ENCODE assay signal across 8 cellular contexts in genomic region chr3:196694202-196694638, GRCh38. TPM values are rescaled to one million over a fixed set of nuclear protein-coding genes. Genes with fewer than 3 reads are reported as not detected.
A peak's percentile ranks its signal among the peaks of the same experiment; 100 is the strongest.
DNase-seq lines count a peak whose midpoint lies in the region; ATAC-seq, FAIRE-seq and TF ChIP-seq lines count a peak whose summit lies in the region.

No MANE protein-coding gene starts in this region.

- in situ Hi-C loops in mammary epithelial cell (cut with MboI; ENCODE audit: low sequenced_read_pairs in 2 of 2) (no loop called here), GM12878 (cut with MboI) (no loop called here)

- intact Hi-C loops in MCF 10A (cut with micrococcal nuclease) (no loop called here), mammary epithelial cell (cut with micrococcal nuclease) (no loop called here), GM12878 (cut with micrococcal nuclease; ENCODE audit: unreplicated experiment) (no loop called here)

- no peak overlapping the region for H3K4me3 Mint-ChIP-seq in MCF 10A (ENCODE audit: unreplicated experiment)

- BruUV-seq in MCF 10A (replicated peaks; lab: Mats Ljungman, UMichigan) (no TSS peak), mammary epithelial cell (replicated peaks; lab: Mats Ljungman, UMichigan) (no TSS peak), GM12878 (replicated peaks; lab: Mats Ljungman, UMichigan) (no TSS peak)

- no peak overlapping the region for H3K9ac ChIP-seq in mammary epithelial cell (ENCODE audit: insufficient read depth, low read length)
- no peak overlapping the region for H3K9ac ChIP-seq in GM12878 (ENCODE audit: control insufficient read depth, insufficient read depth, low read length)

- no peak overlapping the region for H3K27ac Mint-ChIP-seq in MCF 10A (ENCODE audit: low read depth, unreplicated experiment)

- peaks cover 5% of the 10 kb centered on the region for H3K36me3 Mint-ChIP-seq in MCF 10A (ENCODE audit: insufficient read depth, unreplicated experiment)

- DNase-seq in MCF 10A (ENCODE audit: unreplicated experiment) (peak; percentile 9), mammary epithelial cell (no peak), NCI-H226 (peak; percentile 8), GM12878 (ENCODE audit: low read depth, low spot score) (no peak)
- peak; percentile 12 for DNase-seq in stimulated activated CD4-positive, alpha-beta T cell treated with anti-CD3 and anti-CD28 coated beads, Interleukin-4, amount 100 ng/mL, for 24 hours
- no peak for DNase-seq in activated CD4-positive, CD25-positive, alpha-beta regulatory T cell (lab: John Stamatoyannopoulos, UW)

- no peaks in the 10 kb centered on the region for H3K9me3 Mint-ChIP-seq in MCF 10A (ENCODE audit: unreplicated experiment)

- CTCF ChIA-PET in MCF 10A (lab: Yijun Ruan, JAX): interaction anchor here (0.5 to 1.6 kb wide), 5 partner anchors 9 to 147 kb away, joined by 3 to 6 read pairs (median 4); no protein-coding TSS in a partner anchor
- CTCF ChIA-PET in mammary epithelial cell (lab: Charles Lee; ENCODE audit: low non-redundant PET): no interaction called here
- CTCF ChIA-PET in GM12878 (lab: Yijun Ruan, JAX): interaction anchor here (1.0 to 1.6 kb wide), 4 partner anchors 9 to 86 kb away, joined by 3 to 7 read pairs (median 5); no protein-coding TSS in a partner anchor

- no peak for FAIRE-seq in GM12878 (lab: Jason Lieb, UNC)

- H3K4me3 ChIP-seq in mammary epithelial cell (replicated peaks in 1 of 3; ENCODE audit: insufficient read depth in 1 of 3, low read depth in 2 of 3, low read length in 3 of 3) (no peak overlapping the region), GM12878 (no peak overlapping the region)

- TF ChIP-seq POLR2A in GM12878 (IDR thresholded peaks at IDR 0.05; ENCODE audit: low read depth, low read length): no peak

- H3K4me1 ChIP-seq in mammary epithelial cell (ENCODE audit: insufficient read depth, low read length) (no peaks in the 10 kb centered on the region), GM12878 (ENCODE audit: control insufficient read depth, insufficient read depth, low read length) (no peaks in the 10 kb centered on the region)

- POLR2A ChIA-PET in MCF 10A (lab: Yijun Ruan, JAX) (no interaction called here), GM12878 (lab: Charles Lee) (interaction anchor here (0.5 kb wide), 1 partner anchor 70 kb away, joined by 4 read pairs; no protein-coding TSS in a partner anchor)

- dilution Hi-C loops in mammary epithelial cell (cut with HindIII; ENCODE audit: low sequenced_read_pairs): no loop called here

- no peak for TF ChIP-seq CTCF in MCF 10A (IDR thresholded peaks at IDR 0.05; ENCODE audit: unreplicated experiment)
- no peak for TF ChIP-seq CTCF in mammary epithelial cell (conservative IDR thresholded peaks at IDR 0.05 in 1 of 2, IDR thresholded peaks at IDR 0.05 in 1 of 2; ENCODE audit: extremely low read depth in 1 of 2, insufficient read depth in 1 of 2, low read depth in 1 of 2, low read length in 2 of 2)
- peak in 1 of 3 experiments; percentile 13; a peak in 1 of 6 replicates for TF ChIP-seq CTCF in GM12878 (IDR thresholded peaks at IDR 0.05 in 2 of 3, conservative IDR thresholded peaks at IDR 0.05 in 1 of 3; ENCODE audit: control insufficient read depth in 2 of 3, extremely low read depth in 1 of 3, insufficient read depth in 1 of 3, low read depth in 3 of 3, low read length in 3 of 3)

- H3K4me2 ChIP-seq in mammary epithelial cell (ENCODE audit: insufficient read depth, low read depth, low read length) (no peak overlapping the region), GM12878 (ENCODE audit: control insufficient read depth, insufficient read depth) (no peak overlapping the region)

- H2AFZ ChIP-seq in mammary epithelial cell (ENCODE audit: low read depth, low read length): no peak overlapping the region
- H2AFZ ChIP-seq in GM12878 (ENCODE audit: control insufficient read depth, low read depth, low read length): no peak overlapping the region

- H3K36me3 ChIP-seq in mammary epithelial cell (ENCODE audit: insufficient read depth, low read length) (no peaks in the 10 kb centered on the region), GM12878 (ENCODE audit: control insufficient read depth in 2 of 2, insufficient read depth in 2 of 2, low read length in 1 of 2) (no peaks in the 10 kb centered on the region)

- H3K27me3 ChIP-seq in mammary epithelial cell (ENCODE audit: insufficient read depth, low read length): no peaks in the 10 kb centered on the region
- H3K27me3 ChIP-seq in GM12878 (replicated peaks in 1 of 2; ENCODE audit: control insufficient read depth in 2 of 2, insufficient read depth in 2 of 2, low read length in 1 of 2): no peaks in the 10 kb centered on the region

- SMC1A ChIA-PET in GM12878 (lab: Charles Lee; ENCODE audit: uncharacterized antibody, unreplicated experiment): no interaction called here

- TF ChIP-seq RAD21 in GM12878 (IDR thresholded peaks at IDR 0.05; ENCODE audit: insufficient read depth, low read depth, low read length): peak; percentile 21; the same call in 1 of the 2 replicates

- H3K9me3 ChIP-seq in mammary epithelial cell (replicated peaks; ENCODE audit: insufficient read depth, low read length) (no peaks in the 10 kb centered on the region), GM12878 (replicated peaks; ENCODE audit: control insufficient read depth, insufficient read depth, low read length) (no peaks in the 10 kb centered on the region)

- RAD21 ChIA-PET in GM12878 (lab: Charles Lee; ENCODE audit: unreplicated experiment): no interaction called here

- H3K27ac ChIP-seq in mammary epithelial cell (ENCODE audit: insufficient read depth, low read depth, low read length) (no peak overlapping the region), GM12878 (ENCODE audit: control insufficient read depth, insufficient read depth) (no peak overlapping the region)

- no peaks in the 10 kb centered on the region for H3K79me2 ChIP-seq in mammary epithelial cell (ENCODE audit: insufficient read depth, low read length)
- H3K79me2 ChIP-seq in GM12878 (ENCODE audit: control insufficient read depth, insufficient read depth, low read length): no peaks in the 10 kb centered on the region

- H4K20me1 ChIP-seq in mammary epithelial cell (ENCODE audit: insufficient read depth, low read length) (no peaks in the 10 kb centered on the region), GM12878 (ENCODE audit: control insufficient read depth, insufficient read depth) (no peaks in the 10 kb centered on the region)

- H3K27me3 Mint-ChIP-seq in MCF 10A (ENCODE audit: insufficient read depth, unreplicated experiment): no peaks in the 10 kb centered on the region

- 8% methylated on average over 1 of the region's 1 CpG for WGBS in mammary epithelial cell (ENCODE audit: low coverage, missing lambda C conversion rate)
- 53% methylated on average over 1 of the region's 1 CpG for WGBS in GM12878 (ENCODE audit: insufficient coverage, insufficient replicate concordance, low lambda C conversion rate, missing lambda C conversion rate)

- TF ChIP-seq EP300 in GM12878 (IDR thresholded peaks at IDR 0.05; ENCODE audit: borderline replicate concordance in 1 of 2, control insufficient read depth in 1 of 2, low read depth in 2 of 2, low read length in 2 of 2): no peak

- H3K4me1 Mint-ChIP-seq in MCF 10A (ENCODE audit: insufficient read depth, unreplicated experiment): no peaks in the 10 kb centered on the region

- ATAC-seq in GM12878: peak; percentile 33
- no peak for ATAC-seq in HG02571 (IDR thresholded peaks at IDR 0.05; ENCODE audit: unreplicated experiment)
- ATAC-seq in GM18873 (IDR thresholded peaks at IDR 0.05; ENCODE audit: low FRiP score, unreplicated experiment): no peak

RNA-seq across cellular contexts. Expression of gene CEP19, which starts 17.8 kb away (rescaled TPM):
- 1.8 and 3.2 TPM in 2 replicates for total RNA-seq in MCF 10A (2022)
- 1 to 10 TPM; 1.7 to 2.0 TPM for total RNA-seq in mammary epithelial cell
- 1.5 TPM for polyA plus RNA-seq in mammary epithelial cell
- not detected for polyA minus RNA-seq in mammary epithelial cell
- 0.22 and 0.23 TPM in 2 replicates for total RNA-seq in GM12878 (2013; cell fraction: nucleolus; rRNA removed)
- 2.0 and 2.5 TPM in 2 replicates for total RNA-seq in GM12878 (2014; rRNA removed)
- total RNA-seq in GM12878 (2014; rRNA removed; fragmentation: Illumina TruSeq; extraction: Trizol): 2.7 and 2.9 TPM in 2 replicates
- total RNA-seq in GM12878 (2021): 1.6 and 1.9 TPM in 2 replicates
- 0.76 TPM for polyA plus RNA-seq in GM12878 (2011; ENCODE audit: low read depth)
- 1.9 and 2.8 TPM in 2 replicates for polyA plus RNA-seq in GM12878 (2011; rRNA removed)
- 0.76 and 0.95 TPM in 2 replicates for polyA plus RNA-seq in GM12878 (2011; cell fraction: cytosol; rRNA removed)
- polyA plus RNA-seq in GM12878 (2011; cell fraction: nucleus; rRNA removed): 0.23 and 0.24 TPM in 2 replicates
- 1.2 and 2.3 TPM in 2 replicates for polyA plus RNA-seq in GM12878 (2012)
- polyA plus RNA-seq in GM12878 (2014; fragmentation: Illumina TruSeq; extraction: Trizol): 3.1 and 4.5 TPM in 2 replicates
- 1 to 10 TPM; 2.4 to 2.8 TPM for polyA plus RNA-seq in GM12878 (2014; fragmentation: Nextera tagmentation; extraction: Ambion mirVana)
- 2.2 and 2.6 TPM in 2 replicates for polyA plus RNA-seq in GM12878 (2014; rRNA removed)
- polyA plus RNA-seq in GM12878 (2016; fragmentation: Nextera tagmentation; extraction: Ambion mirVana): 1 to 10 TPM; 5.6 to 5.9 TPM
- polyA minus RNA-seq in GM12878 (2011; rRNA and poly(A)+ RNA removed): 0.41 and 0.73 TPM in 2 replicates
- polyA minus RNA-seq in GM12878 (2011; cell fraction: cytosol; rRNA and poly(A)+ RNA removed): not detected in 2 replicates
- 0.60 TPM in 1 of 2 replicates, not detected in the other for polyA minus RNA-seq in GM12878 (2011; cell fraction: nucleus; rRNA and poly(A)+ RNA removed)

RNA-seq across cellular contexts. Expression of gene PIGX, which starts 18.0 kb away (rescaled TPM):
- 20.8 and 23.2 TPM in 2 replicates for total RNA-seq in MCF 10A (2022)
- 10 to 100 TPM; 25.7 to 28.3 TPM for total RNA-seq in mammary epithelial cell
- polyA plus RNA-seq in mammary epithelial cell: 11.8 TPM
- polyA minus RNA-seq in mammary epithelial cell: 17.4 TPM
- total RNA-seq in GM12878 (2013; cell fraction: nucleolus; rRNA removed): 12.4 TPM in 2 replicates
- total RNA-seq in GM12878 (2014; rRNA removed): 23.8 and 31.9 TPM in 2 replicates
- 22.6 and 22.9 TPM in 2 replicates for total RNA-seq in GM12878 (2014; rRNA removed; fragmentation: Illumina TruSeq; extraction: Trizol)
- total RNA-seq in GM12878 (2021): 21.8 and 27.1 TPM in 2 replicates
- polyA plus RNA-seq in GM12878 (2011; ENCODE audit: low read depth): 8.6 TPM
- 17.6 and 26.2 TPM in 2 replicates for polyA plus RNA-seq in GM12878 (2011; rRNA removed)
- polyA plus RNA-seq in GM12878 (2011; cell fraction: cytosol; rRNA removed): 7.9 and 8.1 TPM in 2 replicates
- polyA plus RNA-seq in GM12878 (2011; cell fraction: nucleus; rRNA removed): 5.1 and 5.5 TPM in 2 replicates
- polyA plus RNA-seq in GM12878 (2012): 11.6 and 13.9 TPM in 2 replicates
- polyA plus RNA-seq in GM12878 (2014; fragmentation: Illumina TruSeq; extraction: Trizol): 25.5 and 29.7 TPM in 2 replicates
- 1 to 10 TPM; 3.8 to 9.7 TPM for polyA plus RNA-seq in GM12878 (2014; fragmentation: Nextera tagmentation; extraction: Ambion mirVana)
- polyA plus RNA-seq in GM12878 (2014; rRNA removed): 23.5 and 27.3 TPM in 2 replicates
- polyA plus RNA-seq in GM12878 (2016; fragmentation: Nextera tagmentation; extraction: Ambion mirVana): 10 to 100 TPM in 1 of 2 experiments, 1 to 10 TPM in 1; 5.7 to 40.0 TPM
- polyA minus RNA-seq in GM12878 (2011; rRNA and poly(A)+ RNA removed): 10.5 and 11.1 TPM in 2 replicates
- polyA minus RNA-seq in GM12878 (2011; cell fraction: cytosol; rRNA and poly(A)+ RNA removed): 5.1 and 5.5 TPM in 2 replicates
- 5.0 and 5.3 TPM in 2 replicates for polyA minus RNA-seq in GM12878 (2011; cell fraction: nucleus; rRNA and poly(A)+ RNA removed)

RNA-seq across cellular contexts. Expression of gene PAK2, which starts 45.4 kb away (rescaled TPM):
- total RNA-seq in MCF 10A (2022): 119 and 126 TPM in 2 replicates
- total RNA-seq in mammary epithelial cell: 10 to 100 TPM; 29.5 to 83.7 TPM
- polyA plus RNA-seq in mammary epithelial cell: 35.7 TPM
- 122 TPM for polyA minus RNA-seq in mammary epithelial cell
- 30.3 and 31.9 TPM in 2 replicates for total RNA-seq in GM12878 (2013; cell fraction: nucleolus; rRNA removed)
- total RNA-seq in GM12878 (2014; rRNA removed): 13.4 and 15.7 TPM in 2 replicates
- 21.9 and 23.3 TPM in 2 replicates for total RNA-seq in GM12878 (2014; rRNA removed; fragmentation: Illumina TruSeq; extraction: Trizol)
- total RNA-seq in GM12878 (2021): 54.5 and 59.1 TPM in 2 replicates
- polyA plus RNA-seq in GM12878 (2011; ENCODE audit: low read depth): 23.4 TPM
- 44.7 and 46.5 TPM in 2 replicates for polyA plus RNA-seq in GM12878 (2011; rRNA removed)
- polyA plus RNA-seq in GM12878 (2011; cell fraction: cytosol; rRNA removed): 34.2 and 44.8 TPM in 2 replicates
- 15.1 and 15.6 TPM in 2 replicates for polyA plus RNA-seq in GM12878 (2011; cell fraction: nucleus; rRNA removed)
- polyA plus RNA-seq in GM12878 (2012): 43.8 and 44.0 TPM in 2 replicates
- 43.4 and 52.2 TPM in 2 replicates for polyA plus RNA-seq in GM12878 (2014; fragmentation: Illumina TruSeq; extraction: Trizol)
- 10 to 100 TPM in 1 of 2 experiments, 1 to 10 TPM in 1; 9.0 to 11.7 TPM for polyA plus RNA-seq in GM12878 (2014; fragmentation: Nextera tagmentation; extraction: Ambion mirVana)
- polyA plus RNA-seq in GM12878 (2014; rRNA removed): 17.5 and 18.2 TPM in 2 replicates
- polyA plus RNA-seq in GM12878 (2016; fragmentation: Nextera tagmentation; extraction: Ambion mirVana): 10 to 100 TPM; 32.1 to 35.9 TPM
- polyA minus RNA-seq in GM12878 (2011; rRNA and poly(A)+ RNA removed): 84.2 and 128 TPM in 2 replicates
- polyA minus RNA-seq in GM12878 (2011; cell fraction: cytosol; rRNA and poly(A)+ RNA removed): 42.6 and 49.1 TPM in 2 replicates
- 5.1 and 8.1 TPM in 2 replicates for polyA minus RNA-seq in GM12878 (2011; cell fraction: nucleus; rRNA and poly(A)+ RNA removed)

RNA-seq across cellular contexts. Expression of gene NRROS, which starts 54.7 kb away (rescaled TPM):
- total RNA-seq in MCF 10A (2022) (not detected in 2 replicates), mammary epithelial cell (1 to 10 TPM in 1 of 2 donors, not detected in 1; 1.1 TPM), GM12878 (2014; rRNA removed) (18.5 and 24.1 TPM in 2 replicates), GM12878 (2014; rRNA removed; fragmentation: Illumina TruSeq; extraction: Trizol) (5.4 and 6.8 TPM in 2 replicates), GM12878 (2021) (42.2 and 44.0 TPM in 2 replicates)
- polyA plus RNA-seq in mammary epithelial cell (0.24 TPM), GM12878 (2011; rRNA removed) (4.2 and 14.0 TPM in 2 replicates), GM12878 (2014; fragmentation: Illumina TruSeq; extraction: Trizol) (5.1 and 12.8 TPM in 2 replicates), GM12878 (2014; fragmentation: Nextera tagmentation; extraction: Ambion mirVana) (under 1 TPM; 0.35 TPM), GM12878 (2014; rRNA removed) (25.2 and 26.8 TPM in 2 replicates), GM12878 (2016; fragmentation: Nextera tagmentation; extraction: Ambion mirVana) (10 to 100 TPM in 1 of 2 experiments, 1 to 10 TPM in 1; 7.8 to 12.4 TPM)
- not detected for polyA minus RNA-seq in mammary epithelial cell
- total RNA-seq in GM12878 (2013; cell fraction: nucleolus; rRNA removed): 70.0 and 72.5 TPM in 2 replicates
- polyA plus RNA-seq in GM12878 (2011; ENCODE audit: low read depth): 10.4 TPM
- polyA plus RNA-seq in GM12878 (2011; cell fraction: cytosol; rRNA removed): 12.0 and 13.3 TPM in 2 replicates
- polyA plus RNA-seq in GM12878 (2011; cell fraction: nucleus; rRNA removed): 33.2 and 39.5 TPM in 2 replicates
- polyA plus RNA-seq in GM12878 (2012): 23.8 and 29.3 TPM in 2 replicates
- polyA minus RNA-seq in GM12878 (2011; rRNA and poly(A)+ RNA removed): 13.3 and 21.8 TPM in 2 replicates
- polyA minus RNA-seq in GM12878 (2011; cell fraction: cytosol; rRNA and poly(A)+ RNA removed): 6.9 and 9.0 TPM in 2 replicates
- polyA minus RNA-seq in GM12878 (2011; cell fraction: nucleus; rRNA and poly(A)+ RNA removed): 9.7 and 20.3 TPM in 2 replicates

Comparison
In these comparisons a context has a peak if more than half of its experiments do, and no peak if none do; other contexts are left out.
1. DNase-seq: peak in MCF 10A (single experiment), NCI-H226 (single experiment) and stimulated activated CD4-positive, alpha-beta T cell treated with anti-CD3 and anti-CD28 coated beads, Interleukin-4, amount 100 ng/mL, for 24 hours (single experiment); none in mammary epithelial cell (single experiment), GM12878 (single experiment) and activated CD4-positive, CD25-positive, alpha-beta regulatory T cell (0 of 4).